ENCODE assay signal across 16 cellular contexts in the genomic region with DNA sequence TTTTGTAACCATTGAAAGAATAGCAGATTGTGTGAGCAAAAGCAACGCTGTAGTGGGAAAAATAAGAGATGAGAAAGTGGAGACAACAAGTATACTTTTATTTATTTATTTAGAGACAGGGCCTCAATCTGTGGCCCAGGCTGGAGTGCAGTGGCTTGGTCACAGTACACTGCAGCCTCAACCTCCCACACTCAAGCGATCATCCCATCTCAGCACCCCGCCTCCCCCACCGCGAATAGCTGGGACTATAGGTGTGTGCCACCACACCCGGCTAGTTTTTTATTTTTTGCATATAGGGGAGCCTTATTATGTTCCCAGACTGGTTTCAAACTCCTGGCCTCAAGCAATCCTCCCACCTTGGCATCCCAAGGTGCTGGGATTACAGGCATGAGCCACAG. TPM values are rescaled to one million over a fixed set of nuclear protein-coding genes. Genes with fewer than 3 reads are reported as not detected.
DNase-seq lines count a peak whose midpoint lies in the region; ATAC-seq and TF ChIP-seq lines count a peak whose summit lies in the region.
"Had no signal": no experiment of that assay in that cellular context is flagged by ENCODE, and none has a peak within 500 bp of the region (broad histone marks: within the 10 kb centered on the region; RNA-seq: fewer than 3 reads in every experiment).

No MANE protein-coding gene starts in this region.

- peaks cover 50% of the 10 kb centered on the region for H3K27me3 Mint-ChIP-seq in activated naive CD4-positive, alpha-beta T cell treated with anti-CD3 and anti-CD28 coated beads, Interleukin-2, amount 10 ng/mL, durations not matched to agents 7 days and 5 days
- H3K27me3 Mint-ChIP-seq in activated CD8-positive, alpha-beta T cell treated with anti-CD3 and anti-CD28 coated beads, Interleukin-2, amount 10 ng/mL, durations not matched to agents 7 days and 5 days (ENCODE audit: low read depth), result peaks cover 41% of the 10 kb centered on the region
- peaks cover 11 to 21% of the 10 kb centered on the region in 2 donors for H3K27me3 Mint-ChIP-seq in stimulated activated naive B cell treated with anti-CD40 and anti-IgM and Interleukin-4, amounts not matched to agents 10 μg/mL and 1 μg/mL and 100 μg/mL, for 72 hours

- H3K27ac Mint-ChIP-seq in activated naive CD4-positive, alpha-beta T cell treated with anti-CD3 and anti-CD28 coated beads, Interleukin-2, amount 10 ng/mL, durations not matched to agents 7 days and 5 days, result peak overlapping the region; percentile 2
- H3K27ac Mint-ChIP-seq in activated CD8-positive, alpha-beta T cell treated with anti-CD3 and anti-CD28 coated beads, Interleukin-2, amount 10 ng/mL, durations not matched to agents 7 days and 5 days, result no peak overlapping the region
- no peak overlapping the region for H3K27ac Mint-ChIP-seq in stimulated activated naive B cell treated with anti-CD40 and anti-IgM and Interleukin-4, amounts not matched to agents 10 μg/mL and 1 μg/mL and 100 μg/mL, for 72 hours

- H3K4me1 Mint-ChIP-seq in activated naive CD4-positive, alpha-beta T cell treated with anti-CD3 and anti-CD28 coated beads, Interleukin-2, amount 10 ng/mL, durations not matched to agents 7 days and 5 days, result peaks cover 12% of the 10 kb centered on the region
- H3K4me1 Mint-ChIP-seq in activated CD8-positive, alpha-beta T cell treated with anti-CD3 and anti-CD28 coated beads, Interleukin-2, amount 10 ng/mL, durations not matched to agents 7 days and 5 days (ENCODE audit: low read depth), result peaks cover 12% of the 10 kb centered on the region
- peaks cover 13 to 19% of the 10 kb centered on the region in 2 donors for H3K4me1 Mint-ChIP-seq in stimulated activated naive B cell treated with anti-CD40 and anti-IgM and Interleukin-4, amounts not matched to agents 10 μg/mL and 1 μg/mL and 100 μg/mL, for 72 hours

- no peak for TF ChIP-seq CTCF in A673 (conservative IDR thresholded peaks at IDR 0.05; ENCODE audit: low read depth, low read length)

- no peak for ATAC-seq in activated CD8-positive, alpha-beta T cell treated with anti-CD3 and anti-CD28 coated beads, Interleukin-2, amount 10 ng/mL, durations not matched to agents 7 days and 5 days
- ATAC-seq in stimulated activated naive B cell treated with anti-CD40 and anti-IgM and Interleukin-4, amounts not matched to agents 10 μg/mL and 1 μg/mL and 100 μg/mL, for 72 hours (replicated peaks), result no peak
- ATAC-seq in HG02623 (IDR thresholded peaks at IDR 0.05; ENCODE audit: unreplicated experiment), result no peak

- H3K4me1 ChIP-seq in A673 (ENCODE audit: insufficient read depth, low read length, poor library complexity, severe bottlenecking), result peaks cover 17% of the 10 kb centered on the region

- no peaks in the 10 kb centered on the region for H3K9me3 ChIP-seq in A673 (ENCODE audit: low read depth, low read length, poor library complexity, severe bottlenecking)
- H3K9me3 ChIP-seq: adrenal gland, sigmoid colon had no signal

- H3K4me3 Mint-ChIP-seq in activated naive CD4-positive, alpha-beta T cell treated with anti-CD3 and anti-CD28 coated beads, Interleukin-2, amount 10 ng/mL, durations not matched to agents 7 days and 5 days, result peak overlapping the region; percentile 38
- H3K4me3 Mint-ChIP-seq in activated CD8-positive, alpha-beta T cell treated with anti-CD3 and anti-CD28 coated beads, Interleukin-2, amount 10 ng/mL, durations not matched to agents 7 days and 5 days, result peak overlapping the region; percentile 13
- H3K4me3 Mint-ChIP-seq in stimulated activated naive B cell treated with anti-CD40 and anti-IgM and Interleukin-4, amounts not matched to agents 10 μg/mL and 1 μg/mL and 100 μg/mL, for 72 hours, result peak overlapping the region; percentile 12 to 37

- intact Hi-C loops in A673 (cut with micrococcal nuclease; ENCODE audit: unreplicated experiment), result no loop called here

- H3K27me3 ChIP-seq in layer of hippocampus (ENCODE audit: control insufficient read depth, insufficient read depth, low read length) (no peaks in the 10 kb centered on the region), A673 (replicated peaks; ENCODE audit: insufficient read depth, low read depth, low read length, poor library complexity) (no peaks in the 10 kb centered on the region)
- H3K27me3 ChIP-seq: adrenal gland, sigmoid colon had no signal

- BruUV-seq in A673 (replicated peaks; lab: Mats Ljungman, UMichigan), result no TSS peak

- DNase-seq in activated naive CD4-positive, alpha-beta T cell treated with anti-CD3 and anti-CD28 coated beads, Interleukin-2, amount 10 ng/mL, durations not matched to agents 7 days and 5 days, result no peak
- DNase-seq in activated naive CD4-positive, alpha-beta T cell treated with anti-CD3 and anti-CD28 coated beads, Interleukin-2, amount 50 U/mL, for 16 hours, result no peak
- DNase-seq in activated CD8-positive, alpha-beta T cell treated with anti-CD3 and anti-CD28 coated beads, Interleukin-2, amount 10 ng/mL, durations not matched to agents 7 days and 5 days, result no peak
- DNase-seq in stimulated activated naive B cell treated with anti-CD40 and anti-IgM and Interleukin-4, amounts not matched to agents 10 μg/mL and 1 μg/mL and 100 μg/mL, for 72 hours, result no peak
- no peak for DNase-seq in putamen (ENCODE audit: low spot score)
- DNase-seq in A673 (ENCODE audit: low spot score), result no peak
- DNase-seq: activated CD4-positive, CD25-positive, alpha-beta regulatory T cell; adrenal gland; islet precursor cell; mesenchymal stem cell; NCI-H2029; nucleus accumbens; Right ventricle myocardium superior; sigmoid colon had no signal

- H3K27ac ChIP-seq in layer of hippocampus (ENCODE audit: low read depth, low read length) (peak overlapping the region; percentile 94), A673 (ENCODE audit: low read depth, low read length, poor library complexity, severe bottlenecking) (no peak overlapping the region)
- H3K27ac ChIP-seq: adrenal gland, sigmoid colon had no signal

- H3K4me3 ChIP-seq in A673 (ENCODE audit: low read depth, low read length, poor library complexity, severe bottlenecking), result no peak overlapping the region
- H3K4me3 ChIP-seq: adrenal gland, sigmoid colon had no signal

- H3K36me3 ChIP-seq in A673 (ENCODE audit: insufficient read depth, low read length, poor library complexity, severe bottlenecking), result no peaks in the 10 kb centered on the region
- H3K36me3 ChIP-seq: adrenal gland, sigmoid colon had no signal

- POLR2A ChIA-PET in activated CD8-positive, alpha-beta T cell treated with anti-CD3 and anti-CD28 coated beads, Interleukin-2, amount 10 ng/mL, durations not matched to agents 7 days and 5 days (lab: Charles Lee), result no interaction called here
- POLR2A ChIA-PET in A673 (lab: Charles Lee; ENCODE audit: low non-redundant PET), result no interaction called here

- H3K9me3 Mint-ChIP-seq in activated naive CD4-positive, alpha-beta T cell treated with anti-CD3 and anti-CD28 coated beads, Interleukin-2, amount 10 ng/mL, durations not matched to agents 7 days and 5 days, result no peaks in the 10 kb centered on the region
- H3K9me3 Mint-ChIP-seq in activated CD8-positive, alpha-beta T cell treated with anti-CD3 and anti-CD28 coated beads, Interleukin-2, amount 10 ng/mL, durations not matched to agents 7 days and 5 days (ENCODE audit: insufficient read depth), result no peaks in the 10 kb centered on the region
- no peaks in the 10 kb centered on the region for H3K9me3 Mint-ChIP-seq in stimulated activated naive B cell treated with anti-CD40 and anti-IgM and Interleukin-4, amounts not matched to agents 10 μg/mL and 1 μg/mL and 100 μg/mL, for 72 hours

- H3K36me3 Mint-ChIP-seq in activated naive CD4-positive, alpha-beta T cell treated with anti-CD3 and anti-CD28 coated beads, Interleukin-2, amount 10 ng/mL, durations not matched to agents 7 days and 5 days, result no peaks in the 10 kb centered on the region
- H3K36me3 Mint-ChIP-seq in activated CD8-positive, alpha-beta T cell treated with anti-CD3 and anti-CD28 coated beads, Interleukin-2, amount 10 ng/mL, durations not matched to agents 7 days and 5 days (ENCODE audit: low read depth), result no peaks in the 10 kb centered on the region
- H3K36me3 Mint-ChIP-seq in stimulated activated naive B cell treated with anti-CD40 and anti-IgM and Interleukin-4, amounts not matched to agents 10 μg/mL and 1 μg/mL and 100 μg/mL, for 72 hours, result no peaks in the 10 kb centered on the region

- CTCF ChIA-PET in activated naive CD4-positive, alpha-beta T cell treated with anti-CD3 and anti-CD28 coated beads, Interleukin-2, amount 10 ng/mL, durations not matched to agents 7 days and 5 days (lab: Charles Lee), result no interaction called here
- CTCF ChIA-PET in activated CD8-positive, alpha-beta T cell treated with anti-CD3 and anti-CD28 coated beads, Interleukin-2, amount 10 ng/mL, durations not matched to agents 7 days and 5 days (lab: Charles Lee), result no interaction called here
- CTCF ChIA-PET in A673 (lab: Charles Lee), result no interaction called here

RNA-seq across cellular contexts. Expression of a gene that starts 1.6 kb away (rescaled TPM):
- total RNA-seq in activated CD8-positive, alpha-beta T cell treated with anti-CD3 and anti-CD28 coated beads, Interleukin-2, amount 10 ng/mL, durations not matched to agents 7 days and 5 days, result 1 to 10 TPM; 3.1 to 3.2 TPM
- 41.9 and 44.6 TPM in 2 replicates for total RNA-seq in A673 (2021)

Comparison
In these comparisons a context has a peak if more than half of its experiments do, and no peak if none do; other contexts are left out.
1. RNA of a gene that starts 1.6 kb away (total RNA-seq): 41.9 to 44.6 TPM in A673; 3.1 to 3.2 TPM in activated CD8-positive, alpha-beta T cell treated with anti-CD3 and anti-CD28 coated beads, Interleukin-2, amount 10 ng/mL, durations not matched to agents 7 days and 5 days; every median in the first group is over 10 times any median in the second.
2. Peak in every context shown above with its lines, with median percentiles within 50 percentile points of each other: H3K4me3 Mint-ChIP-seq.